In the genomic region with DNA sequence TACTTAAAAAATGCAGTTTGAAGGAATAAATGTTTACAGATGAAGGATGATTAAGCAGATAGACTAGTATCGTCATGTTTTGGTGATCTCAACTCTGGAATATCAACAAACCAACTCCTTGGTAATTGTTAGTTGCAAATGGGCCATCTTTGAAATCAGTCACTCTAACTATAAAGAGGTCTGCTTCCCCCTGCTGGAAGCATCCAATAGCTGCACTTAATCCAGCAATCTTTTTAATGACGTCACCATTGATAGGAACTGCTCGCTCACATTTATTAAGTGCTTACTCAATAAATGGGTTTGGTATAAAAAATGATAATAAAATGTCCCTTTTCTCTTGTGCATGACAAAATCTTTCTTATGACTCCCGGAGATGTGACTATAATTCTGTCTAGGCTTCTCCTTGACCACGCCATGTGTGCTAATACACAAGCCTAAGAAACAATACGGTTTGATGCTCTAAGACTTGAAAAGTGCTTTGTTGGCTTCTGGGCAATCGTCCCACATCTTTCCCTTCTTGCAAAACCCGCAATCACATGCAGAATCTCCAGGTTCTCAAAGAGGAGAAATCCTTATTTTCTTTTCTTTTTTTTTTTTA, we compare ENCODE assay signal across 8 cellular contexts.
DNase-seq lines count a peak whose midpoint lies in the region; ATAC-seq and FAIRE-seq lines count a peak whose summit lies in the region.

No MANE protein-coding gene starts in this region.

- H3K36me3 Mint-ChIP-seq in activated naive CD4-positive, alpha-beta T cell treated with anti-CD3 and anti-CD28 coated beads, Interleukin-2, amount 10 ng/mL, durations not matched to agents 7 days and 5 days = no peaks in the 10 kb centered on the region

- no peak overlapping the region for H3K27ac Mint-ChIP-seq in activated naive CD4-positive, alpha-beta T cell treated with anti-CD3 and anti-CD28 coated beads, Interleukin-2, amount 10 ng/mL, durations not matched to agents 7 days and 5 days

- DNase-seq in DMS 273 treated with DMSO at 0.1 percent for 48 hours (lab: John Stamatoyannopoulos, UW) (peak; percentile 1), GM19239 (ENCODE audit: insufficient read length, low spot score) (peak; percentile 7), NCI-H226 (peak; percentile 35), astrocyte of the hippocampus (ENCODE audit: low read depth, low spot score) (peak; percentile 76), left colon (peak in 1 of 2 donors; percentile 6)
- DNase-seq in activated naive CD4-positive, alpha-beta T cell treated with anti-CD3 and anti-CD28 coated beads, Interleukin-2, amount 10 ng/mL, durations not matched to agents 7 days and 5 days = no peak

- no peaks in the 10 kb centered on the region for H3K9me3 Mint-ChIP-seq in activated naive CD4-positive, alpha-beta T cell treated with anti-CD3 and anti-CD28 coated beads, Interleukin-2, amount 10 ng/mL, durations not matched to agents 7 days and 5 days

- intact Hi-C loops in left colon (cut with DNase I, micrococcal nuclease) = no loop called here

- no peaks in the 10 kb centered on the region for H3K4me1 Mint-ChIP-seq in activated naive CD4-positive, alpha-beta T cell treated with anti-CD3 and anti-CD28 coated beads, Interleukin-2, amount 10 ng/mL, durations not matched to agents 7 days and 5 days

- FAIRE-seq in GM19239 (lab: Jason Lieb, UNC) = peak; percentile 26

- peak; percentile 93 for ATAC-seq in HG03139 (IDR thresholded peaks at IDR 0.05; ENCODE audit: unreplicated experiment)
- peak; percentile 76 for ATAC-seq in left colon
- no peak for ATAC-seq in HG03571 (IDR thresholded peaks at IDR 0.05; ENCODE audit: unreplicated experiment)

- CTCF ChIA-PET in activated naive CD4-positive, alpha-beta T cell treated with anti-CD3 and anti-CD28 coated beads, Interleukin-2, amount 10 ng/mL, durations not matched to agents 7 days and 5 days (lab: Charles Lee) = interaction anchor here (1.3 to 1.4 kb wide), 2 partner anchors 153 to 243 kb away, joined by 3 to 4 read pairs; no protein-coding TSS in a partner anchor

- H3K4me3 Mint-ChIP-seq in activated naive CD4-positive, alpha-beta T cell treated with anti-CD3 and anti-CD28 coated beads, Interleukin-2, amount 10 ng/mL, durations not matched to agents 7 days and 5 days = no peak overlapping the region

- no peaks in the 10 kb centered on the region for H3K27me3 Mint-ChIP-seq in activated naive CD4-positive, alpha-beta T cell treated with anti-CD3 and anti-CD28 coated beads, Interleukin-2, amount 10 ng/mL, durations not matched to agents 7 days and 5 days
